ENCODE assay signal across 9 cellular contexts in genomic region chr10:73166972-73167371, GRCh38. TPM values are rescaled to one million over a fixed set of nuclear protein-coding genes. Genes with fewer than 3 reads are reported as not detected.
DNase-seq lines count a peak whose midpoint lies in the region; ATAC-seq and TF ChIP-seq lines count a peak whose summit lies in the region.
"Had no signal": no experiment of that assay in that cellular context is flagged by ENCODE, and none has a peak within 500 bp of the region (broad histone marks: within the 10 kb centered on the region; RNA-seq: fewer than 3 reads in every experiment).

No MANE protein-coding gene starts in this region.

- peaks cover 2% of the 10 kb centered on the region for H3K9me3 Mint-ChIP-seq in activated CD4-positive, alpha-beta memory T cell treated with anti-CD3 and anti-CD28 coated beads for 36 hours
- no peaks in the 10 kb centered on the region for H3K9me3 Mint-ChIP-seq in stimulated activated memory B cell treated with anti-CD40 and anti-IgM and Interleukin-4, amounts not matched to agents 10 μg/mL and 1 μg/mL and 100 μg/mL, for 72 hours

- ATAC-seq in stimulated activated memory B cell treated with anti-CD40 and anti-IgM and Interleukin-4, amounts not matched to agents 10 μg/mL and 1 μg/mL and 100 μg/mL, for 72 hours: no peak

- intact Hi-C loops in activated CD4-positive, alpha-beta memory T cell treated with anti-CD3 and anti-CD28 coated beads for 36 hours (cut with micrococcal nuclease): loop anchor here (2.0 to 5.0 kb wide), 2 partner anchors 55 to 70 kb away; partner anchors contain the start of genes NUDT13 and P4HA1

- H3K27me3 Mint-ChIP-seq in activated CD4-positive, alpha-beta memory T cell treated with anti-CD3 and anti-CD28 coated beads for 36 hours: no peaks in the 10 kb centered on the region
- H3K27me3 Mint-ChIP-seq in stimulated activated memory B cell treated with anti-CD40 and anti-IgM and Interleukin-4, amounts not matched to agents 10 μg/mL and 1 μg/mL and 100 μg/mL, for 72 hours: no peaks in the 10 kb centered on the region

- H3K27ac ChIP-seq in HEK293 (ENCODE audit: extremely low read depth, low read depth, low read length): no peak overlapping the region

- H3K4me1 ChIP-seq in HEK293 (ENCODE audit: control insufficient read depth, insufficient read depth, low read length) (no peaks in the 10 kb centered on the region), iPS-15b (ENCODE audit: control insufficient read depth, insufficient read depth, low read length) (no peaks in the 10 kb centered on the region)

- H3K4me3 ChIP-seq in HEK293 (ENCODE audit: low read depth, low read length) (peak overlapping the region; percentile 60), iPS-15b (ENCODE audit: low read depth, low read length) (peak overlapping the region; percentile 100)

- H3K36me3 Mint-ChIP-seq in activated CD4-positive, alpha-beta memory T cell treated with anti-CD3 and anti-CD28 coated beads for 36 hours: peaks cover 23% of the 10 kb centered on the region
- H3K36me3 Mint-ChIP-seq in stimulated activated memory B cell treated with anti-CD40 and anti-IgM and Interleukin-4, amounts not matched to agents 10 μg/mL and 1 μg/mL and 100 μg/mL, for 72 hours: peaks cover 18% of the 10 kb centered on the region

- peak overlapping the region; percentile 94 for H3K9ac ChIP-seq in iPS-15b (ENCODE audit: low read depth, low read length)

- peak overlapping the region; percentile 100 for H3K4me3 Mint-ChIP-seq in activated CD4-positive, alpha-beta memory T cell treated with anti-CD3 and anti-CD28 coated beads for 36 hours
- peak overlapping the region; percentile 99 for H3K4me3 Mint-ChIP-seq in stimulated activated memory B cell treated with anti-CD40 and anti-IgM and Interleukin-4, amounts not matched to agents 10 μg/mL and 1 μg/mL and 100 μg/mL, for 72 hours

- H3K4me1 Mint-ChIP-seq in activated CD4-positive, alpha-beta memory T cell treated with anti-CD3 and anti-CD28 coated beads for 36 hours (ENCODE audit: low read depth): peaks cover 42% of the 10 kb centered on the region
- peaks cover 42% of the 10 kb centered on the region for H3K4me1 Mint-ChIP-seq in stimulated activated memory B cell treated with anti-CD40 and anti-IgM and Interleukin-4, amounts not matched to agents 10 μg/mL and 1 μg/mL and 100 μg/mL, for 72 hours

- H3K27ac Mint-ChIP-seq in activated CD4-positive, alpha-beta memory T cell treated with anti-CD3 and anti-CD28 coated beads for 36 hours: peak overlapping the region; percentile 97
- H3K27ac Mint-ChIP-seq in stimulated activated memory B cell treated with anti-CD40 and anti-IgM and Interleukin-4, amounts not matched to agents 10 μg/mL and 1 μg/mL and 100 μg/mL, for 72 hours: peak overlapping the region; percentile 94

- H3K36me3 ChIP-seq in HEK293 (ENCODE audit: control insufficient read depth in 2 of 2, insufficient read depth in 1 of 2, low read length in 2 of 2): peaks cover 10 to 25% of the 10 kb centered on the region in 2 experiments
- no peaks in the 10 kb centered on the region for H3K36me3 ChIP-seq in iPS-15b (ENCODE audit: control insufficient read depth, insufficient read depth, low read length)

- CTCF ChIA-PET in HEK293 (lab: Yijun Ruan, JAX): interaction anchor here (1.2 kb wide), 1 partner anchor 8 kb away, joined by 3 read pairs; no protein-coding TSS in a partner anchor
- CTCF ChIA-PET in activated CD4-positive, alpha-beta memory T cell treated with anti-CD3 and anti-CD28 coated beads for 36 hours (lab: Charles Lee): interaction anchor here (2.0 to 2.2 kb wide), 2 partner anchors 9 to 71 kb away, joined by 10 to 20 read pairs; no protein-coding TSS in a partner anchor

- no peaks in the 10 kb centered on the region for H3K9me3 ChIP-seq in HEK293 (ENCODE audit: control insufficient read depth, insufficient read depth, low read depth, low read length)
- H3K9me3 ChIP-seq in iPS-15b (ENCODE audit: control insufficient read depth, insufficient read depth, low read length): no peaks in the 10 kb centered on the region

- no peaks in the 10 kb centered on the region for H3K27me3 ChIP-seq in iPS-15b (ENCODE audit: control insufficient read depth, insufficient read depth, low read length)

- no peak for DNase-seq in activated CD4-positive, alpha-beta memory T cell treated with anti-CD3 and anti-CD28 coated beads for 36 hours
- DNase-seq in effector CD4-positive, alpha-beta T cell: no peak
- DNase-seq in occipital lobe (lab: John Stamatoyannopoulos, UW): no peak
- no peak for DNase-seq in NCI-H2081 (lab: John Stamatoyannopoulos, UW)
- no peak for DNase-seq in SKM-1 treated with dmso at 0.1 percent for 144 hours (lab: John Stamatoyannopoulos, UW; ENCODE audit: unreplicated experiment)
- DNase-seq: NCI-H82 had no signal

- POLR2A ChIA-PET in HEK293 (lab: Yijun Ruan, JAX): interaction anchor here (1.0 kb wide), 1 partner anchor 70 kb away, joined by 3 read pairs; the partner anchor contains the start of gene P4HA1
- POLR2A ChIA-PET in activated CD4-positive, alpha-beta memory T cell treated with anti-CD3 and anti-CD28 coated beads for 36 hours (lab: Charles Lee): no interaction called here

- TF ChIP-seq CTCF in HEK293 (tag by site-specific recombination; IDR thresholded peaks at IDR 0.05): no peak

TF ChIP-seq in HEK293, 187 proteins besides CTCF, POLR2A, EP300 and RAD21:
- no peak for TF ChIP-seq KLF17 (tag by site-specific recombination; IDR thresholded peaks at IDR 0.05)
- TF ChIP-seq GLI2 (tag by site-specific recombination; IDR thresholded peaks at IDR 0.05; ENCODE audit: borderline replicate concordance, low read depth): no peak
- TF ChIP-seq ZNF394 (tag by site-specific recombination; IDR thresholded peaks at IDR 0.05; ENCODE audit: borderline replicate concordance): no peak
- TF ChIP-seq ZNF514 (tag by site-specific recombination; IDR thresholded peaks at IDR 0.05): no peak
- no peak for TF ChIP-seq ZNF10 (tag by site-specific recombination; IDR thresholded peaks at IDR 0.05)
- TF ChIP-seq ZNF654 (tag by site-specific recombination; IDR thresholded peaks at IDR 0.05; ENCODE audit: low read depth): 0 out of 2 replicates have a peak, but pooled peaks have one; percentile 1
- TF ChIP-seq BCL11B (tag by site-specific recombination; IDR thresholded peaks at IDR 0.05; ENCODE audit: low read depth): no peak
- no peak for TF ChIP-seq ZNF626 (tag by site-specific recombination; IDR thresholded peaks at IDR 0.05)
- no peak for TF ChIP-seq ZNF558 (tag by site-specific recombination; IDR thresholded peaks at IDR 0.05)
- TF ChIP-seq ZNF280D (tag by site-specific recombination; IDR thresholded peaks at IDR 0.05): peak; percentile 93
- no peak for TF ChIP-seq ZNF169 (tag by site-specific recombination; IDR thresholded peaks at IDR 0.05)
- TF ChIP-seq KLF8 (tag by site-specific recombination; IDR thresholded peaks at IDR 0.05): no peak
- TF ChIP-seq ZFP41 (tag by site-specific recombination; IDR thresholded peaks at IDR 0.05; ENCODE audit: borderline replicate concordance): no peak

RNA-seq across cellular contexts. Expression of gene ECD, which starts 0.8 kb away (rescaled TPM):
- 10 to 100 TPM; 37.5 to 37.7 TPM for total RNA-seq in activated CD4-positive, alpha-beta memory T cell treated with anti-CD3 and anti-CD28 coated beads for 36 hours
- 28.7 TPM for total RNA-seq in occipital lobe

RNA-seq across cellular contexts. Expression of gene FAM149B1, which starts 0.9 kb away (rescaled TPM):
- total RNA-seq in activated CD4-positive, alpha-beta memory T cell treated with anti-CD3 and anti-CD28 coated beads for 36 hours: 10 to 100 TPM; 12.8 to 14.6 TPM
- 30.1 TPM for total RNA-seq in occipital lobe

RNA-seq across cellular contexts. Expression of gene NUDT13, which starts 56.7 kb away (rescaled TPM):
- total RNA-seq in activated CD4-positive, alpha-beta memory T cell treated with anti-CD3 and anti-CD28 coated beads for 36 hours: 1 to 10 TPM; 1.0 to 1.4 TPM
- 0.31 TPM for total RNA-seq in occipital lobe
